2 cellular contexts compared by ENCODE assay signal in genomic region chr12:34343766-34344165, GRCh38.
TF ChIP-seq lines count a peak whose summit lies in the region.

No MANE protein-coding gene starts in this region.

TF ChIP-seq in SK-N-SH treated with all-trans-retinoic acid at 6 μM for 48 hours, 23 proteins besides CTCF, POLR2A, EP300 and RAD21 (continued from another document):
- no peak for TF ChIP-seq CREB5 (CRISPR knock-in tag; IDR thresholded peaks at IDR 0.05; ENCODE audit: low read depth)
- TF ChIP-seq ARNTL (CRISPR knock-in tag; IDR thresholded peaks at IDR 0.05; ENCODE audit: borderline replicate concordance, low read depth): no peak
- no peak for TF ChIP-seq TOX (CRISPR knock-in tag; IDR thresholded peaks at IDR 0.05; ENCODE audit: borderline replicate concordance)
- no peak for TF ChIP-seq TCF4 (CRISPR knock-in tag; IDR thresholded peaks at IDR 0.05; ENCODE audit: borderline replicate concordance)
- no peak for TF ChIP-seq TSHZ2 (CRISPR knock-in tag; IDR thresholded peaks at IDR 0.05)
- TF ChIP-seq RARB (CRISPR knock-in tag; IDR thresholded peaks at IDR 0.05): no peak
- TF ChIP-seq ZFP30 (CRISPR knock-in tag; IDR thresholded peaks at IDR 0.05): no peak
- TF ChIP-seq CSDC2 (CRISPR knock-in tag; IDR thresholded peaks at IDR 0.05): no peak
- no peak for TF ChIP-seq ZNF70 (CRISPR knock-in tag; IDR thresholded peaks at IDR 0.05)
- no peak for TF ChIP-seq ZC3H10 (CRISPR knock-in tag; IDR thresholded peaks at IDR 0.05)
- TF ChIP-seq POU6F1 (CRISPR knock-in tag; IDR thresholded peaks at IDR 0.05; ENCODE audit: borderline replicate concordance, low read depth): no peak
- TF ChIP-seq ISL1 (CRISPR knock-in tag; IDR thresholded peaks at IDR 0.05): no peak
- no peak for TF ChIP-seq ZNF565 (CRISPR knock-in tag; conservative IDR thresholded peaks at IDR 0.05; ENCODE audit: low read depth)
- TF ChIP-seq CSRNP3 (CRISPR knock-in tag; IDR thresholded peaks at IDR 0.05): no peak

TF ChIP-seq in A549, 52 proteins besides CTCF, POLR2A, EP300 and RAD21 (continued from another document):
- no peak for TF ChIP-seq PBX3 (IDR thresholded peaks at IDR 0.05)
- TF ChIP-seq SREBF2 (IDR thresholded peaks at IDR 0.05): no peak
- no peak for TF ChIP-seq BCL3 (IDR thresholded peaks at IDR 0.05)
- no peak for TF ChIP-seq EHMT2 (IDR thresholded peaks at IDR 0.05; ENCODE audit: low read depth)
- no peak for TF ChIP-seq KDM5A (IDR thresholded peaks at IDR 0.05)
- no peak for TF ChIP-seq ATOH8 (CRISPR knock-in tag; IDR thresholded peaks at IDR 0.05; ENCODE audit: low read depth)
- TF ChIP-seq CBX8 (IDR thresholded peaks at IDR 0.05): no peak
- no peak for TF ChIP-seq REST (IDR thresholded peaks at IDR 0.05)
- no peak for TF ChIP-seq EHF (CRISPR knock-in tag; IDR thresholded peaks at IDR 0.05)
- TF ChIP-seq CHD4 (IDR thresholded peaks at IDR 0.05; ENCODE audit: borderline replicate concordance): no peak
